In the genomic region with DNA sequence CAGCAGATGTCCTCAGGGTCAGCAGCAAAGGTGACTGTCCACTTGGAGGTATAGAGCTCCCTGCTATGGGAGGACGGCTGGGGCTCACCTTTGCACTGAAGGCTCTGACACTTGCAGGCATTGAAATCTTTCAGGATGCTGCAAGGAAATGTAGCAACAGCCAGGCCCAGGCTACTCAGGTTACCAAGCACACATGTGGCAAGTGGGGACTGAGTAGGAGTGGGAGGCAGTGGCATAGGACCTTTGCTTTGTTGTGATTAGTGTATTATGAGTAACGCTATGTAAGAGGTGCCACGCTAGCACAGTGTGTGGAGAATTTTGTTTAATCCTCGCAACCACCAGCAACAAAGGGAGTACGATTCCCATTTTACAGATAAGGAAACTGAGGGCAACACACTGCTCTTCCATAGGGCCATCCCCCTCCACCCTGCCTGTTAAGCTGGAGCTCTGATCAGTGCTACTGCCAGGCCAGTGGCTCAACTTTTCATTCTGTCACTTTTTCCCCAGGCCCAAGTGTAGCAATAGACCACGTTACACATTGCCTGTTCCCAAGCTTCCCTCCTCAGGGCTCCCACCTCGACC, we compare ENCODE assay signal across 19 cellular contexts. TPM values are rescaled to one million over a fixed set of nuclear protein-coding genes. Genes with fewer than 3 reads are reported as not detected.
"Had no signal": no experiment of that assay in that cellular context is flagged by ENCODE, and none has a peak within 500 bp of the region (broad histone marks: within the 10 kb centered on the region; RNA-seq: fewer than 3 reads in every experiment).

No MANE protein-coding gene starts in this region.

- H3K4me3 Mint-ChIP-seq: activated B cell treated with CpG ODN at 0.5 μM for 24 hours; activated CD4-positive, alpha-beta T cell treated with anti-CD3 and anti-CD28 coated beads, Interleukin-2, amount 10 ng/mL, durations not matched to agents 7 days and 5 days; natural killer cell treated with Interleukin-12 subunit alpha and Interleukin-12 subunit beta and Interleukin-15 and Interleukin-18, amount 100 ng/mL, for 72 hours; T-helper 17 cell had no signal

- ATAC-seq: mucosa of descending colon, T-helper 17 cell had no signal

- DNase-seq: activated B cell treated with CpG ODN at 0.5 μM for 24 hours; activated CD4-positive, alpha-beta T cell treated with anti-CD3 and anti-CD28 coated beads, Interleukin-2, amount 10 ng/mL, durations not matched to agents 7 days and 5 days; activated gamma-delta T cell; adrenal gland; esophagus squamous epithelium; foreskin fibroblast; glutamatergic neuron; sigmoid colon; stimulated activated CD4-positive, alpha-beta T cell treated with anti-CD3 and anti-CD28 coated beads, Interleukin-2, amount 100 ng/mL, for 24 hours; stimulated activated naive CD4-positive, alpha-beta T cell; T-helper 17 cell; upper lobe of left lung had no signal

- H3K4me3 ChIP-seq: adrenal gland, esophagus squamous epithelium, lung, mucosa of descending colon, psoas muscle, sigmoid colon, upper lobe of left lung had no signal

- H3K27ac Mint-ChIP-seq: activated B cell treated with CpG ODN at 0.5 μM for 24 hours; natural killer cell treated with Interleukin-12 subunit alpha and Interleukin-12 subunit beta and Interleukin-15 and Interleukin-18, amount 100 ng/mL, for 72 hours; T-helper 17 cell had no signal

- H3K27ac ChIP-seq: adrenal gland, esophagus squamous epithelium, psoas muscle had no signal

- H3K36me3 Mint-ChIP-seq: natural killer cell treated with Interleukin-12 subunit alpha and Interleukin-12 subunit beta and Interleukin-15 and Interleukin-18, amount 100 ng/mL, for 72 hours had no signal

- H3K4me1 ChIP-seq: adrenal gland, psoas muscle had no signal

- H3K9me3 Mint-ChIP-seq: activated B cell treated with CpG ODN at 0.5 μM for 24 hours; activated CD4-positive, alpha-beta T cell treated with anti-CD3 and anti-CD28 coated beads, Interleukin-2, amount 10 ng/mL, durations not matched to agents 7 days and 5 days; natural killer cell treated with Interleukin-12 subunit alpha and Interleukin-12 subunit beta and Interleukin-15 and Interleukin-18, amount 100 ng/mL, for 72 hours had no signal

- H3K9me3 ChIP-seq: adrenal gland, esophagus squamous epithelium, mucosa of descending colon, psoas muscle, sigmoid colon, upper lobe of left lung had no signal

- H3K27me3 Mint-ChIP-seq: activated B cell treated with CpG ODN at 0.5 μM for 24 hours; activated CD4-positive, alpha-beta T cell treated with anti-CD3 and anti-CD28 coated beads, Interleukin-2, amount 10 ng/mL, durations not matched to agents 7 days and 5 days; natural killer cell treated with Interleukin-12 subunit alpha and Interleukin-12 subunit beta and Interleukin-15 and Interleukin-18, amount 100 ng/mL, for 72 hours; T-helper 17 cell had no signal

- H3K27me3 ChIP-seq: adrenal gland, esophagus squamous epithelium, sigmoid colon, upper lobe of left lung had no signal

- FAIRE-seq: endometrium had no signal

RNA-seq across cellular contexts. Expression of a gene that starts 28.0 kb away (rescaled TPM):
- total RNA-seq: activated B cell treated with CpG ODN at 0.5 μM for 24 hours; activated CD4-positive, alpha-beta T cell treated with anti-CD3 and anti-CD28 coated beads, Interleukin-2, amount 10 ng/mL, durations not matched to agents 7 days and 5 days; activated CD8-positive, alpha-beta memory T cell treated with anti-CD3 and anti-CD28 coated beads for 36 hours; dermis microvascular lymphatic vessel endothelial cell; esophagus squamous epithelium; natural killer cell treated with Interleukin-12 subunit alpha and Interleukin-12 subunit beta and Interleukin-15 and Interleukin-18, amount 100 ng/mL, for 72 hours; sigmoid colon had no signal
